In the genomic region with DNA sequence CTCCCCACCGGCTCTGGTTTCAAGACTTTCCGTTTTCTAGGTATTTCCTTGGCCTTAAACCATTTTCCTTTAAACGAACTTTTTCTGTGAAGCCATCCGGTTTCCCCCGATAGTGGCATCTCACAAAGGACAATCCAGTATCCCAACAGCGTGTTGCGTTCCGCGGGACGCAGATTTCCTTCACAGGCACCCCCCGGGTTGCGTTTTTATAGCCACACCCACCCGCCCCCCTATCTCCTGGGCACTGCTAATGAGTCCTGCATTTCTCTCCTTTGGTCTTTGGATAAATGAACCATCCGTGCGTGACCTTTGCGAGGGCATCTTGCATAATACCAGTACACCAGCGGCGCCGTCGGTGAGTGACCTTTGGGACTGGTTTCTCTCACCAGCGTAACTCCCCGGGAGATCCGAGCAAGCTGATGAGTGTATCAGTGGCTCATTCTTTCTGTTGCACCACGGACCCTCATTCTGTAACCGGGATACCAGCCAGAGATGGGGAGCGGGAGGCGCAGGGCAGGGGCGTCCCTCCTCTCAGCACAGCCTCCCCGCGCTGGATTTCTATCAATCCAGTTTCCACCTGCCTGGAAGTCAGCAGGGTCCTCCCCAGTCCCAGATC, we compare ENCODE assay signal across 8 cellular contexts. TPM values are rescaled to one million over a fixed set of nuclear protein-coding genes. Genes with fewer than 3 reads are reported as not detected.
DNase-seq lines count a peak whose midpoint lies in the region; ATAC-seq lines count a peak whose summit lies in the region.

No MANE protein-coding gene starts in this region.

- peak overlapping the region; percentile 47 for H3K4me3 ChIP-seq in mesodermal cell (ENCODE audit: extremely low read depth, insufficient read depth, low read length, poor library complexity, severe bottlenecking)
- peak overlapping the region; percentile 72 for H3K4me3 ChIP-seq in thymus (ENCODE audit: low read length)

- WGBS in mesodermal cell (ENCODE audit: insufficient coverage in 2 of 2), 2 experiments, result 1 to 2% methylated on average over 25 to 26 of the region's 30 CpGs
- under 1% methylated on average over 30 of the region's 30 CpGs for WGBS in thymus

- H3K27ac ChIP-seq in mesodermal cell (ENCODE audit: low read depth, low read length, severe bottlenecking), result peak overlapping the region; percentile 18
- H3K27ac ChIP-seq in thymus (ENCODE audit: low read depth), result peak overlapping the region; percentile 10

- no peaks in the 10 kb centered on the region for H3K27me3 ChIP-seq in thymus (ENCODE audit: control insufficient read depth, insufficient read depth)

- ATAC-seq in HG02943 (IDR thresholded peaks at IDR 0.05; ENCODE audit: low read depth, unreplicated experiment), result peak; percentile 26

- peak; percentile 51 for DNase-seq in activated gamma-delta T cell treated with anti-CD3 and anti-CD28 coated beads, Interleukin-2, amount 50 U/mL, for 16 hours (ENCODE audit: low read depth)
- DNase-seq in activated gamma-delta T cell (lab: John Stamatoyannopoulos, UW) (no peak), RKO (ENCODE audit: low spot score) (peak; percentile 92), dermis blood vessel endothelial cell (peak; percentile 13), NCI-H2107 treated with DMSO at 0.1 percent for 48 hours (lab: John Stamatoyannopoulos, UW; ENCODE audit: unreplicated experiment) (no peak)

- H3K9me3 ChIP-seq in mesodermal cell (ENCODE audit: control insufficient read depth, low read length) (no peaks in the 10 kb centered on the region), thymus (ENCODE audit: control insufficient read depth) (no peaks in the 10 kb centered on the region)

- H3K36me3 ChIP-seq in mesodermal cell (ENCODE audit: control insufficient read depth, insufficient read depth, low read length), result no peaks in the 10 kb centered on the region
- no peaks in the 10 kb centered on the region for H3K36me3 ChIP-seq in thymus (ENCODE audit: control insufficient read depth, insufficient read depth)

- H3K4me1 ChIP-seq in mesodermal cell (ENCODE audit: control insufficient read depth, insufficient read depth, low read length, poor library complexity, severe bottlenecking) (no peaks in the 10 kb centered on the region), thymus (ENCODE audit: control insufficient read depth, insufficient read depth, low read length) (peaks cover 7% of the 10 kb centered on the region)

RNA-seq across cellular contexts. Expression of gene NQO2, which starts 0.6 kb away (rescaled TPM):
- total RNA-seq in dermis blood vessel endothelial cell, result 22.5 and 24.1 TPM in 2 replicates
- 37.7 TPM for polyA plus RNA-seq in mesodermal cell (2013, experiment 1 of 2)
- 34.7 TPM for polyA plus RNA-seq in mesodermal cell (2013, experiment 2 of 2)
- 21.7 TPM for polyA plus RNA-seq in thymus

RNA-seq across cellular contexts. Expression of gene SERPINB6, which starts 27.7 kb away (rescaled TPM):
- 127 and 135 TPM in 2 replicates for total RNA-seq in dermis blood vessel endothelial cell
- polyA plus RNA-seq in mesodermal cell (2013, experiment 1 of 2), result 75.6 TPM
- 76.2 TPM for polyA plus RNA-seq in mesodermal cell (2013, experiment 2 of 2)
- polyA plus RNA-seq in thymus, result 84.3 TPM

Comparison
In these comparisons a context has a peak if more than half of its experiments do, and no peak if none do; other contexts are left out.
1. DNase-seq: peak in activated gamma-delta T cell treated with anti-CD3 and anti-CD28 coated beads, Interleukin-2, amount 50 U/mL, for 16 hours (single experiment), RKO (single experiment) and dermis blood vessel endothelial cell (single experiment); none in activated gamma-delta T cell (single experiment) and NCI-H2107 treated with DMSO at 0.1 percent for 48 hours (single experiment).